1 cellular context compared by ENCODE assay signal in the genomic region with DNA sequence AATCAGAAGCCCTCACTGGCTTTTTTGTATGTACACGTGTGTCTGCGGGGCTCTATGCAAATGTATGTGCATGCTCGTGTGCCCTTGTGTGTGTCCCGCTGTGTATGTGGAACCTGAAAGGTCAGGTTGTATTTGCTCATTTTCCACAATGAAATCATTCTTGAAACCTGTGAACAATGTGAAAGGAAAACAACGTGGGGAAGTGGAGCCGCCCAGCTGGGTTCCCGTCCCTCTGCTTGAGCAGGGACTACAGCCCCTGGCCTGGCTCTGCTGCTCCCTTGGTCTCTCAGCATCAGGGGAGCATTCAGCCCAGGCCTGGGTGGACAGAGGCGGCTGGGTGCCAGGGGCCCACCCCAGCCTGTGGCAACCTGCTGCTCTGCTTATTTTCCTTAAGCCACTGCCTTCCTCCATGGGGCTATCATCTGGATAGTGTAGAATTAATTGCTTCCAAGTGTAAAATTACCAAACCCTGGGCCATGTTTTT.
TF ChIP-seq lines count a peak whose summit lies in the region.

No MANE protein-coding gene starts in this region.

TF ChIP-seq in IMR-90, 13 proteins besides CTCF, POLR2A, EP300 and RAD21 (continued from another document):
- TF ChIP-seq, protein P1, sequence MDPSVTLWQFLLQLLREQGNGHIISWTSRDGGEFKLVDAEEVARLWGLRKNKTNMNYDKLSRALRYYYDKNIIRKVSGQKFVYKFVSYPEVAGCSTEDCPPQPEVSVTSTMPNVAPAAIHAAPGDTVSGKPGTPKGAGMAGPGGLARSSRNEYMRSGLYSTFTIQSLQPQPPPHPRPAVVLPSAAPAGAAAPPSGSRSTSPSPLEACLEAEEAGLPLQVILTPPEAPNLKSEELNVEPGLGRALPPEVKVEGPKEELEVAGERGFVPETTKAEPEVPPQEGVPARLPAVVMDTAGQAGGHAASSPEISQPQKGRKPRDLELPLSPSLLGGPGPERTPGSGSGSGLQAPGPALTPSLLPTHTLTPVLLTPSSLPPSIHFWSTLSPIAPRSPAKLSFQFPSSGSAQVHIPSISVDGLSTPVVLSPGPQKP (IDR thresholded peaks at IDR 0.05; ENCODE audit: borderline replicate concordance, low read depth, low read length), result no peak
